Comparison of ENCODE assay signal across 1 cellular context in the genomic region with DNA sequence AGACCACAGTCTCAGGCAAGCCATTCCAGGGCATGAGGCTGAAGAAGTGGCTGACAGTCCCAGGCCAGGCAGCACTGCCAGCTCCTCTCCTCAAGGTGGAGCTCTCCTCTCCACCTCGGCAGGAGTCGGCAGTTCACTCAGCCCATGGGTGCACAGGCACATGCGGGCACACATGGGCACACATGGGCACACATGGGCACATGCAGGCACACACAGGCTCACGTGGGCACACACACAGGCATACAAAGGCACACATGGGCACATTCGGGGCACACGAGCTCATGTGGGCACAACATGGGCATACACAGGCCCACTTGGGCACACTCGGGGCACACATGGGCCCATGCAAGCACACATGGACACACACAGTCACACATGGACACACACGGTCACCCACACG.
TF ChIP-seq lines count a peak whose summit lies in the region.

No MANE protein-coding gene starts in this region.

TF ChIP-seq in HepG2, 621 proteins besides CTCF, POLR2A, EP300 and RAD21 (continued from another document and continues in another):
- TF ChIP-seq, protein P1, sequence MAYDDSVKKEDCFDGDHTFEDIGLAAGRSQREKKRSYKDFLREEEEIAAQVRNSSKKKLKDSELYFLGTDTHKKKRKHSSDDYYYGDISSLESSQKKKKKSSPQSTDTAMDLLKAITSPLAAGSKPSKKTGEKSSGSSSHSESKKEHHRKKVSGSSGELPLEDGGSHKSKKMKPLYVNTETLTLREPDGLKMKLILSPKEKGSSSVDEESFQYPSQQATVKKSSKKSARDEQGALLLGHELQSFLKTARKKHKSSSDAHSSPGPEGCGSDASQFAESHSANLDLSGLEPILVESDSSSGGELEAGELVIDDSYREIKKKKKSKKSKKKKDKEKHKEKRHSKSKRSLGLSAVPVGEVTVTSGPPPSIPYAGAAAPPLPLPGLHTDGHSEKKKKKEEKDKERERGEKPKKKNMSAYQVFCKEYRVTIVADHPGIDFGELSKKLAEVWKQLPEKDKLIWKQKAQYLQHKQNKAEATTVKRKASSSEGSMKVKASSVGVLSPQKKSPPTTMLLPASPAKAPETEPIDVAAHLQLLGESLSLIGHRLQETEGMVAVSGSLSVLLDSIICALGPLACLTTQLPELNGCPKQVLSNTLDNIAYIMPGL (CRISPR knock-in tag; IDR thresholded peaks at IDR 0.05; ENCODE audit: borderline replicate concordance in 1 of 2, low read depth in 1 of 2): 0 out of 4 replicates have a peak, but pooled peaks have one; percentile 48 to 54
- TF ChIP-seq ZNF780A (CRISPR knock-in tag; IDR thresholded peaks at IDR 0.05) (no peak), ZNF598 (CRISPR knock-in tag; IDR thresholded peaks at IDR 0.05; ENCODE audit: borderline replicate concordance) (no peak), TAF1 (CRISPR knock-in tag; IDR thresholded peaks at IDR 0.05) (no peak), TBL1XR1 (IDR thresholded peaks at IDR 0.05; ENCODE audit: borderline replicate concordance, low read length, partially characterized antibody) (no peak), ZNF674 (CRISPR knock-in tag; IDR thresholded peaks at IDR 0.05; ENCODE audit: low read depth) (no peak), ZNF501 (CRISPR knock-in tag; IDR thresholded peaks at IDR 0.05) (no peak), JDP2 (CRISPR knock-in tag; IDR thresholded peaks at IDR 0.05; ENCODE audit: borderline replicate concordance) (no peak), ZFP62 (CRISPR knock-in tag; IDR thresholded peaks at IDR 0.05) (no peak), PRPF4 (IDR thresholded peaks at IDR 0.05; ENCODE audit: low read depth, low read length, poor library complexity, severe bottlenecking) (no peak), RARG (CRISPR knock-in tag; IDR thresholded peaks at IDR 0.05; ENCODE audit: low read depth) (no peak), ARNTL (CRISPR knock-in tag; IDR thresholded peaks at IDR 0.05) (no peak), ZSCAN12 (CRISPR knock-in tag; IDR thresholded peaks at IDR 0.05) (no peak), POLR2AphosphoS2 (IDR thresholded peaks at IDR 0.05; ENCODE audit: low read depth, low read length) (no peak), HNRNPL (IDR thresholded peaks at IDR 0.05; ENCODE audit: low read depth, low read length) (peak; percentile 100), FOXM1 (CRISPR knock-in tag; IDR thresholded peaks at IDR 0.05) (no peak), ZNF660 (CRISPR knock-in tag; IDR thresholded peaks at IDR 0.05; ENCODE audit: borderline replicate concordance, low read depth) (no peak), ETV6 (CRISPR knock-in tag; conservative IDR thresholded peaks at IDR 0.05) (no peak), KDM1A (CRISPR knock-in tag; IDR thresholded peaks at IDR 0.05) (no peak), ONECUT2 (CRISPR knock-in tag; IDR thresholded peaks at IDR 0.05) (no peak), ZSCAN31 (CRISPR knock-in tag; IDR thresholded peaks at IDR 0.05; ENCODE audit: low read depth) (no peak), EEA1 (CRISPR knock-in tag; IDR thresholded peaks at IDR 0.05; ENCODE audit: borderline replicate concordance) (no peak), ZNF772 (CRISPR knock-in tag; IDR thresholded peaks at IDR 0.05) (no peak), ZNF768 (CRISPR knock-in tag; IDR thresholded peaks at IDR 0.05) (peak; percentile 43; the same call in 1 of the 2 replicates), RFXANK (CRISPR knock-in tag; IDR thresholded peaks at IDR 0.05) (no peak), SMYD3 (CRISPR knock-in tag; IDR thresholded peaks at IDR 0.05) (no peak), FOXA1 (IDR thresholded peaks at IDR 0.05) (no peak), FOXA1 (CRISPR knock-in tag; IDR thresholded peaks at IDR 0.05) (no peak), MTF1 (CRISPR knock-in tag; IDR thresholded peaks at IDR 0.05) (no peak), MAZ (IDR thresholded peaks at IDR 0.05; ENCODE audit: borderline replicate concordance, low read depth, low read length) (no peak), MAZ (CRISPR knock-in tag; IDR thresholded peaks at IDR 0.05; ENCODE audit: low read depth) (no peak)
- TF ChIP-seq, protein P2, sequence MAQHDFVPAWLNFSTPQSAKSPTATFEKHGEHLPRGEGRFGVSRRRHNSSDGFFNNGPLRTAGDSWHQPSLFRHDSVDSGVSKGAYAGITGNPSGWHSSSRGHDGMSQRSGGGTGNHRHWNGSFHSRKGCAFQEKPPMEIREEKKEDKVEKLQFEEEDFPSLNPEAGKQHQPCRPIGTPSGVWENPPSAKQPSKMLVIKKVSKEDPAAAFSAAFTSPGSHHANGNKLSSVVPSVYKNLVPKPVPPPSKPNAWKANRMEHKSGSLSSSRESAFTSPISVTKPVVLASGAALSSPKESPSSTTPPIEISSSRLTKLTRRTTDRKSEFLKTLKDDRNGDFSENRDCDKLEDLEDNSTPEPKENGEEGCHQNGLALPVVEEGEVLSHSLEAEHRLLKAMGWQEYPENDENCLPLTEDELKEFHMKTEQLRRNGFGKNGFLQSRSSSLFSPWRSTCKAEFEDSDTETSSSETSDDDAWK (CRISPR knock-in tag; IDR thresholded peaks at IDR 0.05): no peak
- TF ChIP-seq, protein P3, sequence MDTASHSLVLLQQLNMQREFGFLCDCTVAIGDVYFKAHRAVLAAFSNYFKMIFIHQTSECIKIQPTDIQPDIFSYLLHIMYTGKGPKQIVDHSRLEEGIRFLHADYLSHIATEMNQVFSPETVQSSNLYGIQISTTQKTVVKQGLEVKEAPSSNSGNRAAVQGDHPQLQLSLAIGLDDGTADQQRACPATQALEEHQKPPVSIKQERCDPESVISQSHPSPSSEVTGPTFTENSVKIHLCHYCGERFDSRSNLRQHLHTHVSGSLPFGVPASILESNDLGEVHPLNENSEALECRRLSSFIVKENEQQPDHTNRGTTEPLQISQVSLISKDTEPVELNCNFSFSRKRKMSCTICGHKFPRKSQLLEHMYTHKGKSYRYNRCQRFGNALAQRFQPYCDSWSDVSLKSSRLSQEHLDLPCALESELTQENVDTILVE (CRISPR knock-in tag; IDR thresholded peaks at IDR 0.05): no peak
- TF ChIP-seq, protein P4, sequence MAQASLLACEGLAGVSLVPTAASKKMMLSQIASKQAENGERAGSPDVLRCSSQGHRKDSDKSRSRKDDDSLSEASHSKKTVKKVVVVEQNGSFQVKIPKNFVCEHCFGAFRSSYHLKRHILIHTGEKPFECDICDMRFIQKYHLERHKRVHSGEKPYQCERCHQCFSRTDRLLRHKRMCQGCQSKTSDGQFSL (CRISPR knock-in tag; IDR thresholded peaks at IDR 0.05): no peak
- TF ChIP-seq, protein P5, sequence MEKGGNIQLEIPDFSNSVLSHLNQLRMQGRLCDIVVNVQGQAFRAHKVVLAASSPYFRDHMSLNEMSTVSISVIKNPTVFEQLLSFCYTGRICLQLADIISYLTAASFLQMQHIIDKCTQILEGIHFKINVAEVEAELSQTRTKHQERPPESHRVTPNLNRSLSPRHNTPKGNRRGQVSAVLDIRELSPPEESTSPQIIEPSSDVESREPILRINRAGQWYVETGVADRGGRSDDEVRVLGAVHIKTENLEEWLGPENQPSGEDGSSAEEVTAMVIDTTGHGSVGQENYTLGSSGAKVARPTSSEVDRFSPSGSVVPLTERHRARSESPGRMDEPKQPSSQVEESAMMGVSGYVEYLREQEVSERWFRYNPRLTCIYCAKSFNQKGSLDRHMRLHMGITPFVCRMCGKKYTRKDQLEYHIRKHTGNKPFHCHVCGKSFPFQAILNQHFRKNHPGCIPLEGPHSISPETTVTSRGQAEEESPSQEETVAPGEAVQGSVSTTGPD (CRISPR knock-in tag; IDR thresholded peaks at IDR 0.05): no peak
- TF ChIP-seq, protein P6, sequence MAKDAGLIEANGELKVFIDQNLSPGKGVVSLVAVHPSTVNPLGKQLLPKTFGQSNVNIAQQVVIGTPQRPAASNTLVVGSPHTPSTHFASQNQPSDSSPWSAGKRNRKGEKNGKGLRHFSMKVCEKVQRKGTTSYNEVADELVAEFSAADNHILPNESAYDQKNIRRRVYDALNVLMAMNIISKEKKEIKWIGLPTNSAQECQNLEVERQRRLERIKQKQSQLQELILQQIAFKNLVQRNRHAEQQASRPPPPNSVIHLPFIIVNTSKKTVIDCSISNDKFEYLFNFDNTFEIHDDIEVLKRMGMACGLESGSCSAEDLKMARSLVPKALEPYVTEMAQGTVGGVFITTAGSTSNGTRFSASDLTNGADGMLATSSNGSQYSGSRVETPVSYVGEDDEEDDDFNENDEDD (CRISPR knock-in tag; IDR thresholded peaks at IDR 0.05; ENCODE audit: borderline replicate concordance): no peak
- TF ChIP-seq, protein P7, sequence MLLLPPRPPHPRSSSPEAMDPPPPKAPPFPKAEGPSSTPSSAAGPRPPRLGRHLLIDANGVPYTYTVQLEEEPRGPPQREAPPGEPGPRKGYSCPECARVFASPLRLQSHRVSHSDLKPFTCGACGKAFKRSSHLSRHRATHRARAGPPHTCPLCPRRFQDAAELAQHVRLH (CRISPR knock-in tag; IDR thresholded peaks at IDR 0.05; ENCODE audit: borderline replicate concordance, low read depth): no peak
- TF ChIP-seq, protein P8, sequence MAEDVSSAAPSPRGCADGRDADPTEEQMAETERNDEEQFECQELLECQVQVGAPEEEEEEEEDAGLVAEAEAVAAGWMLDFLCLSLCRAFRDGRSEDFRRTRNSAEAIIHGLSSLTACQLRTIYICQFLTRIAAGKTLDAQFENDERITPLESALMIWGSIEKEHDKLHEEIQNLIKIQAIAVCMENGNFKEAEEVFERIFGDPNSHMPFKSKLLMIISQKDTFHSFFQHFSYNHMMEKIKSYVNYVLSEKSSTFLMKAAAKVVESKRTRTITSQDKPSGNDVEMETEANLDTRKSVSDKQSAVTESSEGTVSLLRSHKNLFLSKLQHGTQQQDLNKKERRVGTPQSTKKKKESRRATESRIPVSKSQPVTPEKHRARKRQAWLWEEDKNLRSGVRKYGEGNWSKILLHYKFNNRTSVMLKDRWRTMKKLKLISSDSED (CRISPR knock-in tag; IDR thresholded peaks at IDR 0.05): no peak
- TF ChIP-seq, protein P9, sequence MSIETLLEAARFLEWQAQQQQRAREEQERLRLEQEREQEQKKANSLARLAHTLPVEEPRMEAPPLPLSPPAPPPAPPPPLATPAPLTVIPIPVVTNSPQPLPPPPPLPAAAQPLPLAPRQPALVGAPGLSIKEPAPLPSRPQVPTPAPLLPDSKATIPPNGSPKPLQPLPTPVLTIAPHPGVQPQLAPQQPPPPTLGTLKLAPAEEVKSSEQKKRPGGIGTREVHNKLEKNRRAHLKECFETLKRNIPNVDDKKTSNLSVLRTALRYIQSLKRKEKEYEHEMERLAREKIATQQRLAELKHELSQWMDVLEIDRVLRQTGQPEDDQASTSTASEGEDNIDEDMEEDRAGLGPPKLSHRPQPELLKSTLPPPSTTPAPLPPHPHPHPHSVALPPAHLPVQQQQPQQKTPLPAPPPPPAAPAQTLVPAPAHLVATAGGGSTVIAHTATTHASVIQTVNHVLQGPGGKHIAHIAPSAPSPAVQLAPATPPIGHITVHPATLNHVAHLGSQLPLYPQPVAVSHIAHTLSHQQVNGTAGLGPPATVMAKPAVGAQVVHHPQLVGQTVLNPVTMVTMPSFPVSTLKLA (IDR thresholded peaks at IDR 0.05): peak; percentile 97
- TF ChIP-seq, protein P10, sequence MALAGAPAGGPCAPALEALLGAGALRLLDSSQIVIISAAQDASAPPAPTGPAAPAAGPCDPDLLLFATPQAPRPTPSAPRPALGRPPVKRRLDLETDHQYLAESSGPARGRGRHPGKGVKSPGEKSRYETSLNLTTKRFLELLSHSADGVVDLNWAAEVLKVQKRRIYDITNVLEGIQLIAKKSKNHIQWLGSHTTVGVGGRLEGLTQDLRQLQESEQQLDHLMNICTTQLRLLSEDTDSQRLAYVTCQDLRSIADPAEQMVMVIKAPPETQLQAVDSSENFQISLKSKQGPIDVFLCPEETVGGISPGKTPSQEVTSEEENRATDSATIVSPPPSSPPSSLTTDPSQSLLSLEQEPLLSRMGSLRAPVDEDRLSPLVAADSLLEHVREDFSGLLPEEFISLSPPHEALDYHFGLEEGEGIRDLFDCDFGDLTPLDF (CRISPR knock-in tag; IDR thresholded peaks at IDR 0.05): no peak
- TF ChIP-seq, protein P11, sequence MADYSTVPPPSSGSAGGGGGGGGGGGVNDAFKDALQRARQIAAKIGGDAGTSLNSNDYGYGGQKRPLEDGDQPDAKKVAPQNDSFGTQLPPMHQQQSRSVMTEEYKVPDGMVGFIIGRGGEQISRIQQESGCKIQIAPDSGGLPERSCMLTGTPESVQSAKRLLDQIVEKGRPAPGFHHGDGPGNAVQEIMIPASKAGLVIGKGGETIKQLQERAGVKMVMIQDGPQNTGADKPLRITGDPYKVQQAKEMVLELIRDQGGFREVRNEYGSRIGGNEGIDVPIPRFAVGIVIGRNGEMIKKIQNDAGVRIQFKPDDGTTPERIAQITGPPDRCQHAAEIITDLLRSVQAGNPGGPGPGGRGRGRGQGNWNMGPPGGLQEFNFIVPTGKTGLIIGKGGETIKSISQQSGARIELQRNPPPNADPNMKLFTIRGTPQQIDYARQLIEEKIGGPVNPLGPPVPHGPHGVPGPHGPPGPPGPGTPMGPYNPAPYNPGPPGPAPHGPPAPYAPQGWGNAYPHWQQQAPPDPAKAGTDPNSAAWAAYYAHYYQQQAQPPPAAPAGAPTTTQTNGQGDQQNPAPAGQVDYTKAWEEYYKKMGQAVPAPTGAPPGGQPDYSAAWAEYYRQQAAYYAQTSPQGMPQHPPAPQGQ (CRISPR knock-in tag; IDR thresholded peaks at IDR 0.05; ENCODE audit: borderline replicate concordance): no peak
- TF ChIP-seq, protein P12, sequence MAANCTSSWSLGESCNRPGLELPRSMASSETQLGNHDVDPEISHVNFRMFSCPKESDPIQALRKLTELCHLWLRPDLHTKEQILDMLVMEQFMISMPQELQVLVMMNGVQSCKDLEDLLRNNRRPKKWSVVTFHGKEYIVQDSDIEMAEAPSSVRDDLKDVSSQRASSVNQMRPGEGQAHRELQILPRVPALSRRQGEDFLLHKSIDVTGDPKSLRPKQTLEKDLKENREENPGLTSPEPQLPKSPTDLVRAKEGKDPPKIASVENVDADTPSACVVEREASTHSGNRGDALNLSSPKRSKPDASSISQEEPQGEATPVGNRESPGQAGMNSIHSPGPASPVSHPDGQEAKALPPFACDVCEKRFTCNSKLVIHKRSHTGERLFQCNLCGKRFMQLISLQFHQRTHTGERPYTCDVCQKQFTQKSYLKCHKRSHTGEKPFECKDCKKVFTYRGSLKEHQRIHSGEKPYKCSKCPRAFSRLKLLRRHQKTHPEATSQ (CRISPR knock-in tag; IDR thresholded peaks at IDR 0.05; ENCODE audit: borderline replicate concordance): no peak
- TF ChIP-seq, protein P13, sequence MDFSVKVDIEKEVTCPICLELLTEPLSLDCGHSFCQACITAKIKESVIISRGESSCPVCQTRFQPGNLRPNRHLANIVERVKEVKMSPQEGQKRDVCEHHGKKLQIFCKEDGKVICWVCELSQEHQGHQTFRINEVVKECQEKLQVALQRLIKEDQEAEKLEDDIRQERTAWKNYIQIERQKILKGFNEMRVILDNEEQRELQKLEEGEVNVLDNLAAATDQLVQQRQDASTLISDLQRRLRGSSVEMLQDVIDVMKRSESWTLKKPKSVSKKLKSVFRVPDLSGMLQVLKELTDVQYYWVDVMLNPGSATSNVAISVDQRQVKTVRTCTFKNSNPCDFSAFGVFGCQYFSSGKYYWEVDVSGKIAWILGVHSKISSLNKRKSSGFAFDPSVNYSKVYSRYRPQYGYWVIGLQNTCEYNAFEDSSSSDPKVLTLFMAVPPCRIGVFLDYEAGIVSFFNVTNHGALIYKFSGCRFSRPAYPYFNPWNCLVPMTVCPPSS (IDR thresholded peaks at IDR 0.05): no peak
- TF ChIP-seq, protein P14, sequence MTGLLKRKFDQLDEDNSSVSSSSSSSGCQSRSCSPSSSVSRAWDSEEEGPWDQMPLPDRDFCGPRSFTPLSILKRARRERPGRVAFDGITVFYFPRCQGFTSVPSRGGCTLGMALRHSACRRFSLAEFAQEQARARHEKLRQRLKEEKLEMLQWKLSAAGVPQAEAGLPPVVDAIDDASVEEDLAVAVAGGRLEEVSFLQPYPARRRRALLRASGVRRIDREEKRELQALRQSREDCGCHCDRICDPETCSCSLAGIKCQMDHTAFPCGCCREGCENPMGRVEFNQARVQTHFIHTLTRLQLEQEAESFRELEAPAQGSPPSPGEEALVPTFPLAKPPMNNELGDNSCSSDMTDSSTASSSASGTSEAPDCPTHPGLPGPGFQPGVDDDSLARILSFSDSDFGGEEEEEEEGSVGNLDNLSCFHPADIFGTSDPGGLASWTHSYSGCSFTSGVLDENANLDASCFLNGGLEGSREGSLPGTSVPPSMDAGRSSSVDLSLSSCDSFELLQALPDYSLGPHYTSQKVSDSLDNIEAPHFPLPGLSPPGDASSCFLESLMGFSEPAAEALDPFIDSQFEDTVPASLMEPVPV (CRISPR knock-in tag; IDR thresholded peaks at IDR 0.05): no peak
